In genomic region chr15:95857758-95858157, GRCh38 we compare ENCODE assay signal across 16 cellular contexts.
"Had no signal": no experiment of that assay in that cellular context is flagged by ENCODE, and none has a peak within 500 bp of the region (broad histone marks: within the 10 kb centered on the region; RNA-seq: fewer than 3 reads in every experiment).

No MANE protein-coding gene starts in this region.

- H3K36me3 Mint-ChIP-seq: activated naive CD4-positive, alpha-beta T cell treated with anti-CD3 and anti-CD28 coated beads, Interleukin-2, amount 10 ng/mL, durations not matched to agents 7 days and 5 days; natural killer cell treated with Interleukin-12 subunit alpha and Interleukin-12 subunit beta and Interleukin-15 and Interleukin-18, amount 100 ng/mL, for 72 hours had no signal

- H3K36me3 ChIP-seq: adrenal gland had no signal

- H3K27me3 ChIP-seq: body of pancreas had no signal

- H3K27me3 Mint-ChIP-seq: central memory CD8-positive, alpha-beta T cell had no signal

- H3K4me1 Mint-ChIP-seq: activated naive CD4-positive, alpha-beta T cell treated with anti-CD3 and anti-CD28 coated beads, Interleukin-2, amount 10 ng/mL, durations not matched to agents 7 days and 5 days had no signal

- H3K4me3 ChIP-seq: adrenal gland, body of pancreas had no signal

- H3K9me3 Mint-ChIP-seq: activated naive CD4-positive, alpha-beta T cell treated with anti-CD3 and anti-CD28 coated beads, Interleukin-2, amount 10 ng/mL, durations not matched to agents 7 days and 5 days; activated T-helper 2 cell treated with anti-CD3 and anti-CD28 coated beads, Interferon-gamma antibody, Interleukin-2, Interleukin-4, amounts not matched to agents 10 μg/mL and 5 μg/mL and 100 μg/mL, durations not matched to agents 14 hours and 24 hours and 36 hours; central memory CD8-positive, alpha-beta T cell; natural killer cell treated with Interleukin-12 subunit alpha and Interleukin-12 subunit beta and Interleukin-15 and Interleukin-18, amount 100 ng/mL, for 72 hours had no signal

- H3K27ac Mint-ChIP-seq: activated naive CD4-positive, alpha-beta T cell treated with anti-CD3 and anti-CD28 coated beads, Interleukin-2, amount 10 ng/mL, durations not matched to agents 7 days and 5 days; activated T-helper 2 cell treated with anti-CD3 and anti-CD28 coated beads, Interferon-gamma antibody, Interleukin-2, Interleukin-4, amounts not matched to agents 10 μg/mL and 5 μg/mL and 100 μg/mL, durations not matched to agents 14 hours and 24 hours and 36 hours; natural killer cell treated with Interleukin-12 subunit alpha and Interleukin-12 subunit beta and Interleukin-15 and Interleukin-18, amount 100 ng/mL, for 72 hours; progenitor cell of endocrine pancreas had no signal

- DNase-seq: activated CD4-positive, alpha-beta T cell treated with anti-CD3 and anti-CD28 coated beads, Interleukin-2, amount 50 U/mL, for 1 hour; activated naive CD4-positive, alpha-beta T cell treated with anti-CD3 and anti-CD28 coated beads, Interleukin-2, amount 10 ng/mL, durations not matched to agents 7 days and 5 days; adrenal gland; body of pancreas; dermis blood vessel endothelial cell; erythroblast; hypothalamus; nucleus accumbens; stimulated activated CD4-positive, alpha-beta T cell treated with anti-CD3 and anti-CD28 coated beads, Interleukin-4, amount 100 ng/mL, for 1 hour; stimulated activated CD8-positive, alpha-beta memory T cell treated with anti-CD3 and anti-CD28 coated beads, Interleukin-4, amount 100 ng/mL, for 48 hours; stimulated activated naive CD8-positive, alpha-beta T cell treated with anti-CD3 and anti-CD28 coated beads, Interleukin-15, Interleukin-2, amounts not matched to agents 100 U/mL and 50 U/mL, for 24 hours had no signal

- H3K27ac ChIP-seq: adrenal gland, body of pancreas had no signal

- H3K4me3 Mint-ChIP-seq: activated naive CD4-positive, alpha-beta T cell treated with anti-CD3 and anti-CD28 coated beads, Interleukin-2, amount 10 ng/mL, durations not matched to agents 7 days and 5 days; central memory CD8-positive, alpha-beta T cell; natural killer cell treated with Interleukin-12 subunit alpha and Interleukin-12 subunit beta and Interleukin-15 and Interleukin-18, amount 100 ng/mL, for 72 hours had no signal

- ATAC-seq: body of pancreas; natural killer cell treated with Interleukin-12 subunit alpha and Interleukin-12 subunit beta and Interleukin-15 and Interleukin-18, amount 100 ng/mL, for 72 hours; sciatic nerve; stimulated activated naive CD8-positive, alpha-beta T cell treated with anti-CD3 and anti-CD28 coated beads, Interleukin-15, Interleukin-2, amounts not matched to agents 100 U/mL and 50 U/mL, for 24 hours had no signal

- H3K4me1 ChIP-seq: adrenal gland, body of pancreas had no signal

- H3K9me3 ChIP-seq: adrenal gland, body of pancreas had no signal
